ENCODE assay signal across 10 cellular contexts in genomic region chr4:169103966-169104412, GRCh38.
DNase-seq lines count a peak whose midpoint lies in the region; ATAC-seq and TF ChIP-seq lines count a peak whose summit lies in the region.
"Had no signal": no experiment of that assay in that cellular context is flagged by ENCODE, and none has a peak within 500 bp of the region (broad histone marks: within the 10 kb centered on the region; RNA-seq: fewer than 3 reads in every experiment).

No MANE protein-coding gene starts in this region.

- no peak overlapping the region for H3K4me2 ChIP-seq in smooth muscle cell

- no peak overlapping the region for H2AFZ ChIP-seq in smooth muscle cell (ENCODE audit: low read depth)

- H3K36me3 Mint-ChIP-seq in stimulated activated naive B cell treated with anti-CD40 and anti-IgM and Interleukin-4, amounts not matched to agents 10 μg/mL and 1 μg/mL and 100 μg/mL, for 72 hours = no peaks in the 10 kb centered on the region

- H4K20me1 ChIP-seq in smooth muscle cell (ENCODE audit: low read depth) = no peaks in the 10 kb centered on the region

- no peaks in the 10 kb centered on the region for H3F3A ChIP-seq in smooth muscle cell (ENCODE audit: low read depth)

- H3K9ac ChIP-seq in iPS-20b (ENCODE audit: low read depth, low read length) (peak overlapping the region; percentile 47; the same call in 1 of the 2 replicates), smooth muscle cell (ENCODE audit: low read depth) (no peak overlapping the region)

- POLR2A ChIA-PET in Panc1 (lab: Charles Lee) = no interaction called here

- TF ChIP-seq CTCF in Panc1 (IDR thresholded peaks at IDR 0.05) (no peak), smooth muscle cell (IDR thresholded peaks at IDR 0.05; ENCODE audit: borderline replicate concordance, insufficient read depth, poor library complexity, severe bottlenecking) (no peak)

- in situ Hi-C loops in Panc1 (cut with HindIII; ENCODE audit: low pct_unique_long_range_greater_than_20kb, low sequenced_read_pairs) = no loop called here

- no peaks in the 10 kb centered on the region for H3K79me2 ChIP-seq in smooth muscle cell (ENCODE audit: low read depth)

- H3K27ac Mint-ChIP-seq in stimulated activated naive B cell treated with anti-CD40 and anti-IgM and Interleukin-4, amounts not matched to agents 10 μg/mL and 1 μg/mL and 100 μg/mL, for 72 hours = no peak overlapping the region

- no peaks in the 10 kb centered on the region for H3K27me3 ChIP-seq in Panc1 (ENCODE audit: control insufficient read depth, insufficient read depth, low read length)
- no peaks in the 10 kb centered on the region for H3K27me3 ChIP-seq in iPS-20b (ENCODE audit: insufficient read depth, low read length)
- no peaks in the 10 kb centered on the region for H3K27me3 ChIP-seq in smooth muscle cell (ENCODE audit: low read depth)
- H3K27me3 ChIP-seq: dorsolateral prefrontal cortex, uterus had no signal

- peak; percentile 27 for ATAC-seq in left ventricle myocardium superior
- no peak for ATAC-seq in left cardiac atrium
- peak; percentile 38 for ATAC-seq in Panc1
- no peak for ATAC-seq in stimulated activated naive B cell treated with anti-CD40 and anti-IgM and Interleukin-4, amounts not matched to agents 10 μg/mL and 1 μg/mL and 100 μg/mL, for 72 hours (replicated peaks)

- H3K27me3 Mint-ChIP-seq in stimulated activated naive B cell treated with anti-CD40 and anti-IgM and Interleukin-4, amounts not matched to agents 10 μg/mL and 1 μg/mL and 100 μg/mL, for 72 hours = no peaks in the 10 kb centered on the region

- no peak for TF ChIP-seq POLR2A in erythroblast (IDR thresholded peaks at IDR 0.05; ENCODE audit: low read length)

- no peak overlapping the region; the same call in 1 of the 2 replicates for H3K27ac ChIP-seq in Panc1 (ENCODE audit: low read length)
- no peak overlapping the region for H3K27ac ChIP-seq in iPS-20b (ENCODE audit: low read length)
- no peak overlapping the region for H3K27ac ChIP-seq in smooth muscle cell (ENCODE audit: low read depth)
- H3K27ac ChIP-seq: uterus had no signal

- CTCF ChIA-PET in Panc1 (lab: Charles Lee) = no interaction called here

- H3K4me3 Mint-ChIP-seq in stimulated activated naive B cell treated with anti-CD40 and anti-IgM and Interleukin-4, amounts not matched to agents 10 μg/mL and 1 μg/mL and 100 μg/mL, for 72 hours = no peak overlapping the region

- no peaks in the 10 kb centered on the region; the same call in 1 of the 2 replicates for H3K36me3 ChIP-seq in Panc1 (ENCODE audit: control insufficient read depth, insufficient read depth, low read length)
- peaks cover 23% of the 10 kb centered on the region for H3K36me3 ChIP-seq in iPS-20b (ENCODE audit: insufficient read depth, low read depth, low read length)
- peaks cover 5% of the 10 kb centered on the region for H3K36me3 ChIP-seq in smooth muscle cell (ENCODE audit: low read depth)
- H3K36me3 ChIP-seq: uterus had no signal

- intact Hi-C loops in left ventricle myocardium superior (cut with micrococcal nuclease) = no loop called here
- intact Hi-C loops in left cardiac atrium (cut with DNase I) = no loop called here
- intact Hi-C loops in Panc1 (cut with micrococcal nuclease; ENCODE audit: unreplicated experiment) = no loop called here

- H3K9me3 ChIP-seq in Panc1 (ENCODE audit: control insufficient read depth, insufficient read depth, low read depth, low read length) = no peaks in the 10 kb centered on the region
- H3K9me3 ChIP-seq in iPS-20b (ENCODE audit: insufficient read depth, low read depth, low read length) = no peaks in the 10 kb centered on the region
- no peaks in the 10 kb centered on the region for H3K9me3 ChIP-seq in smooth muscle cell (replicated peaks; ENCODE audit: low read depth)
- H3K9me3 ChIP-seq: uterus had no signal

- H3K9me3 Mint-ChIP-seq in stimulated activated naive B cell treated with anti-CD40 and anti-IgM and Interleukin-4, amounts not matched to agents 10 μg/mL and 1 μg/mL and 100 μg/mL, for 72 hours = no peaks in the 10 kb centered on the region

- BruUV-seq in Panc1 (replicated peaks; lab: Mats Ljungman, UMichigan) = no TSS peak

- no peaks in the 10 kb centered on the region; the same call in 1 of the 2 replicates for H3K4me1 ChIP-seq in Panc1 (ENCODE audit: control insufficient read depth, insufficient read depth, low read length)
- peaks cover 24% of the 10 kb centered on the region for H3K4me1 ChIP-seq in iPS-20b (ENCODE audit: insufficient read depth, low read length)
- H3K4me1 ChIP-seq in smooth muscle cell (ENCODE audit: low read depth) = peaks cover 32% of the 10 kb centered on the region
- H3K4me1 ChIP-seq: uterus had no signal

- H3K4me3 ChIP-seq in Panc1 (ENCODE audit: low read depth in 2 of 2, low read length in 2 of 2) = no peak overlapping the region
- H3K4me3 ChIP-seq in iPS-20b (ENCODE audit: low read length) = no peak overlapping the region; the same call in 1 of the 2 replicates
- no peak overlapping the region for H3K4me3 ChIP-seq in smooth muscle cell
- H3K4me3 ChIP-seq: dorsolateral prefrontal cortex, uterus had no signal

- no peak for DNase-seq in left ventricle myocardium superior
- no peak for DNase-seq in left cardiac atrium
- no peak for DNase-seq in Panc1 (ENCODE audit: low read depth, low spot score)
- no peak for DNase-seq in smooth muscle cell (lab: John Stamatoyannopoulos, UW; ENCODE audit: unreplicated experiment)
- DNase-seq in stimulated activated naive B cell treated with anti-CD40 and anti-IgM and Interleukin-4, amounts not matched to agents 10 μg/mL and 1 μg/mL and 100 μg/mL, for 72 hours = no peak
- no peak for DNase-seq in NCI-H510A treated with DMSO at 0.1 percent for 48 hours (lab: John Stamatoyannopoulos, UW)
- DNase-seq in erythroblast (lab: John Stamatoyannopoulos, UW) = no peak
- DNase-seq: dorsolateral prefrontal cortex, uterus had no signal

- peaks cover 15 to 20% of the 10 kb centered on the region in 2 donors for H3K4me1 Mint-ChIP-seq in stimulated activated naive B cell treated with anti-CD40 and anti-IgM and Interleukin-4, amounts not matched to agents 10 μg/mL and 1 μg/mL and 100 μg/mL, for 72 hours

- 54% methylated on average over 3 of the region's 3 CpGs for WGBS in smooth muscle cell (ENCODE audit: low lambda C conversion rate)

Comparison
In these comparisons a context has a peak if more than half of its experiments do, and no peak if none do; other contexts are left out.
1. ATAC-seq: peak in left ventricle myocardium superior (single experiment) and Panc1 (single experiment); none in left cardiac atrium (0 of 2) and stimulated activated naive B cell treated with anti-CD40 and anti-IgM and Interleukin-4, amounts not matched to agents 10 μg/mL and 1 μg/mL and 100 μg/mL, for 72 hours (0 of 2).